Comparison of ENCODE assay signal across 12 cellular contexts in the genomic region with DNA sequence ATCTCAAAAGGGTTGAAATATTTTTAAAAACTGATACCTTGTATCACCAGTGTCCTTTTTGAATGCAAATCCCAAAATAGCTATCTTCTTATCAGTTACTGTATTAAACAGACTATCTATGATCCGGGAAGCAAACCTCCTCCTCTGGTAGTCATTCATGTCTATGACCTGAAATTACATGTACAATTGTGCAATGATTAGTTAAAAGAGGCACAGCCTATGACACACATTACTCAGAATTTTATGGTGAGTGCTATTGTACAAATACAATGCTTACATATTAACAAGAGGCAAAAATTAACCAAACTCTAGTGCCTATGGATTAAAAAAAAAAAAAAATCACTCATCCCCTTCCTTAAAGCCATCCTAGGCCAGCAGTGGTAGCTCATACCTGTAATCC. TPM values are rescaled to one million over a fixed set of nuclear protein-coding genes. Genes with fewer than 3 reads are reported as not detected.
DNase-seq lines count a peak whose midpoint lies in the region; ATAC-seq and TF ChIP-seq lines count a peak whose summit lies in the region.
"Had no signal": no experiment of that assay in that cellular context is flagged by ENCODE, and none has a peak within 500 bp of the region (broad histone marks: within the 10 kb centered on the region; RNA-seq: fewer than 3 reads in every experiment).

No MANE protein-coding gene starts in this region.

- peaks cover 77% of the 10 kb centered on the region for H3K36me3 ChIP-seq in GM23248 (ENCODE audit: low read depth)

- no peak overlapping the region for H2AFZ ChIP-seq in GM23248

- H3K27me3 ChIP-seq in GM23248 (replicated peaks; ENCODE audit: insufficient read depth) (no peaks in the 10 kb centered on the region), foreskin keratinocyte (no peaks in the 10 kb centered on the region)
- H3K27me3 ChIP-seq in CD4-positive, alpha-beta T cell (ENCODE audit: control insufficient read depth, insufficient read depth, low read length), result no peaks in the 10 kb centered on the region

- H3K9me3 ChIP-seq in GM23248 (ENCODE audit: low read depth), result no peaks in the 10 kb centered on the region
- H3K9me3 ChIP-seq in CD4-positive, alpha-beta T cell (ENCODE audit: control insufficient read depth, low read length), result no peaks in the 10 kb centered on the region

- CTCF ChIA-PET in CD4-positive, alpha-beta T cell (lab: Charles Lee), result interaction anchor here (0.6 kb wide), 1 partner anchor 171 kb away, joined by 4 read pairs; no protein-coding TSS in a partner anchor

- H3K27ac Mint-ChIP-seq in chondrocyte (ENCODE audit: unreplicated experiment) (peak overlapping the region; percentile 36), progenitor cell of endocrine pancreas (peak overlapping the region; percentile 77)
- no peak overlapping the region for H3K27ac Mint-ChIP-seq in CD4-positive, alpha-beta T cell

- peaks cover 83% of the 10 kb centered on the region for H3F3A ChIP-seq in GM23248 (ENCODE audit: insufficient read depth)

- H3K36me3 Mint-ChIP-seq in chondrocyte (ENCODE audit: low read depth) (peaks cover 40% of the 10 kb centered on the region), progenitor cell of endocrine pancreas (ENCODE audit: insufficient read depth) (peaks cover 58% of the 10 kb centered on the region)
- H3K36me3 Mint-ChIP-seq in CD4-positive, alpha-beta T cell (ENCODE audit: low read depth), result peaks cover 85% of the 10 kb centered on the region

- peak; percentile 53 for DNase-seq in GM23248
- no peak for DNase-seq in chondrocyte (ENCODE audit: low spot score)
- no peak for DNase-seq in left colon
- DNase-seq in progenitor cell of endocrine pancreas (ENCODE audit: low spot score, unreplicated experiment), result no peak
- no peak for DNase-seq in foreskin keratinocyte
- no peak for DNase-seq in SKM-1 (lab: John Stamatoyannopoulos, UW; ENCODE audit: unreplicated experiment)
- no peak for DNase-seq in CD4-positive, alpha-beta T cell
- DNase-seq in activated naive CD4-positive, alpha-beta T cell (lab: John Stamatoyannopoulos, UW), result no peak
- DNase-seq: DMS 273 treated with DMSO at 0.1 percent for 48 hours, Karpas-422, NCI-H69, PC-3 had no signal

- H3K27me3 Mint-ChIP-seq in chondrocyte (ENCODE audit: low read depth) (no peaks in the 10 kb centered on the region), progenitor cell of endocrine pancreas (no peaks in the 10 kb centered on the region)
- no peaks in the 10 kb centered on the region for H3K27me3 Mint-ChIP-seq in CD4-positive, alpha-beta T cell

- H3K4me3 Mint-ChIP-seq in chondrocyte (ENCODE audit: unreplicated experiment) (no peak overlapping the region), progenitor cell of endocrine pancreas (ENCODE audit: low read depth) (no peak overlapping the region)
- no peak overlapping the region for H3K4me3 Mint-ChIP-seq in CD4-positive, alpha-beta T cell

- H3K4me3 ChIP-seq in GM23248, result no peak overlapping the region

- no peaks in the 10 kb centered on the region for H4K20me1 ChIP-seq in GM23248 (ENCODE audit: insufficient read depth)

- H3K4me2 ChIP-seq in GM23248 (ENCODE audit: unreplicated experiment), result no peak overlapping the region

- H3K9ac ChIP-seq in GM23248, result no peak overlapping the region

- POLR2A ChIA-PET in CD4-positive, alpha-beta T cell (lab: Charles Lee), result no interaction called here

- H3K27ac ChIP-seq in GM23248 (peak overlapping the region; percentile 94), foreskin keratinocyte (no peak overlapping the region)
- H3K27ac ChIP-seq in CD4-positive, alpha-beta T cell (ENCODE audit: low read depth, low read length), result no peak overlapping the region

- H3K9me3 Mint-ChIP-seq in chondrocyte (ENCODE audit: low read depth) (no peaks in the 10 kb centered on the region), progenitor cell of endocrine pancreas (ENCODE audit: low read depth) (no peaks in the 10 kb centered on the region)
- H3K9me3 Mint-ChIP-seq in CD4-positive, alpha-beta T cell, result no peaks in the 10 kb centered on the region

- H3K79me2 ChIP-seq in GM23248 (ENCODE audit: insufficient read depth), result peaks cover 53% of the 10 kb centered on the region

- TF ChIP-seq CTCF in chondrocyte (IDR thresholded peaks at IDR 0.05) (no peak), progenitor cell of endocrine pancreas (IDR thresholded peaks at IDR 0.05; ENCODE audit: unreplicated experiment) (no peak), foreskin keratinocyte (conservative IDR thresholded peaks at IDR 0.05) (no peak)
- TF ChIP-seq CTCF in CD4-positive, alpha-beta T cell (IDR thresholded peaks at IDR 0.05), result no peak

- in situ Hi-C loops in GM23248 (cut with MboI), result no loop called here

- H3K9me2 ChIP-seq in GM23248 (ENCODE audit: insufficient read depth), result no peaks in the 10 kb centered on the region

- 89 to 92% methylated on average over 1 of the region's 1 CpG for WGBS in GM23248 (ENCODE audit: low coverage in 1 of 2, low lambda C conversion rate in 2 of 2, missing lambda C conversion rate in 2 of 2), 2 experiments

- intact Hi-C loops in left colon (cut with DNase I, micrococcal nuclease), result no loop called here
- intact Hi-C loops in CD4-positive, alpha-beta T cell (cut with DNase I, micrococcal nuclease), result no loop called here

- H3K4me1 Mint-ChIP-seq in chondrocyte (ENCODE audit: low read depth), result peaks cover 39% of the 10 kb centered on the region
- peaks cover 1% of the 10 kb centered on the region for H3K4me1 Mint-ChIP-seq in progenitor cell of endocrine pancreas (ENCODE audit: low read depth)
- no peaks in the 10 kb centered on the region for H3K4me1 Mint-ChIP-seq in CD4-positive, alpha-beta T cell (ENCODE audit: low read depth)

- peaks cover 37% of the 10 kb centered on the region for H3K4me1 ChIP-seq in GM23248 (ENCODE audit: insufficient read depth)
- H3K4me1 ChIP-seq in foreskin keratinocyte, result peaks cover 4% of the 10 kb centered on the region

- ATAC-seq in left colon (peak; percentile 95), foreskin keratinocyte (no peak)
- no peak for ATAC-seq in CD4-positive, alpha-beta T cell (ENCODE audit: poor library complexity)
- ATAC-seq: PC-3 had no signal

RNA-seq across cellular contexts. Expression of a gene that starts 21.7 kb away (rescaled TPM):
- 197 and 263 TPM in 2 replicates for total RNA-seq in GM23248 (2014; rRNA removed; shearing (Covaris generic))
- polyA plus RNA-seq in GM23248 (2016; fragmentation: Nextera tagmentation; extraction: Ambion mirVana), result 140 and 154 TPM in 2 replicates
- total RNA-seq in chondrocyte, result 151 to 207 TPM (median 156 TPM) in 3 replicates
- 100 to 1,000 TPM; 208 to 303 TPM for total RNA-seq in left colon
- 518 and 607 TPM in 2 replicates for total RNA-seq in progenitor cell of endocrine pancreas
- total RNA-seq in foreskin keratinocyte, result 33.3 and 33.9 TPM in 2 replicates
- 13.2 and 14.0 TPM in 2 replicates for polyA plus RNA-seq in foreskin keratinocyte
- 1 to 10 TPM; 3.5 to 3.7 TPM for total RNA-seq in CD4-positive, alpha-beta T cell

RNA-seq across cellular contexts. Expression of a gene that starts 46.7 kb away (rescaled TPM):
- total RNA-seq in GM23248 (2014; rRNA removed; shearing (Covaris generic)), result 5.7 and 15.7 TPM in 2 replicates
- polyA plus RNA-seq in GM23248 (2016; fragmentation: Nextera tagmentation; extraction: Ambion mirVana) (5.6 and 6.8 TPM in 2 replicates), foreskin keratinocyte (12.2 and 14.7 TPM in 2 replicates)
- total RNA-seq in chondrocyte (6.5 to 8.4 TPM (median 6.8 TPM) in 3 replicates), left colon (10 to 100 TPM; 19.0 to 20.0 TPM), progenitor cell of endocrine pancreas (17.0 and 18.4 TPM in 2 replicates), foreskin keratinocyte (12.6 and 13.8 TPM in 2 replicates)
- total RNA-seq in CD4-positive, alpha-beta T cell, result 10 to 100 TPM; 10.0 to 10.1 TPM

RNA-seq across cellular contexts. Expression of a gene that starts 46.9 kb away (rescaled TPM):
- 3,138 and 3,826 TPM in 2 replicates for total RNA-seq in GM23248 (2014; rRNA removed; shearing (Covaris generic))
- polyA plus RNA-seq in GM23248 (2016; fragmentation: Nextera tagmentation; extraction: Ambion mirVana) (588 and 627 TPM in 2 replicates), foreskin keratinocyte (1,924 and 2,024 TPM in 2 replicates)
- total RNA-seq in chondrocyte (809 to 831 TPM (median 822 TPM) in 3 replicates), left colon (1,000 to 10,000 TPM in 1 of 2 donors, 100 to 1,000 TPM in 1; 939 to 1,067 TPM), progenitor cell of endocrine pancreas (1,349 and 1,450 TPM in 2 replicates), foreskin keratinocyte (1,530 and 1,563 TPM in 2 replicates)
- total RNA-seq in CD4-positive, alpha-beta T cell, result 1,000 to 10,000 TPM; 2,639 to 2,826 TPM
